ENCODE assay signal across 9 cellular contexts in the genomic region with DNA sequence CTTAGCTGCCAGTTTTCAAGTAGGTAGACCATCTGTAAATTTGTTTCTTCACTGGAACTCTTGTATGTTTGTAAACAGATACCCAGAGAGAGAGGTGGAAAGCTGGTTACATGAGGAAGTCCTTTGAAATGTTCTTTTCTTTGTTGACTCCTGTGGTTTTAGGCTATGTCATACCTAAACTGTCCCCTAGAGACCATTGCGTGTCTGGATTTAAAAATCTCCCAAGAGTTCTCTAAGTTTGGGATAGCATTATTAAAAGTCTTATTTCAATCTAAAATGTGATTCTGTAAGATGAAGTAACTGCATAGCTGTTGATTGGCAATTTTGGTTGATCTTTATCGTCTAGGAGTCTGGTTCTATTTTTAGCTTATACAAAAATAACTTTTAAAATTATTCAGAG.
DNase-seq lines count a peak whose midpoint lies in the region; ATAC-seq and TF ChIP-seq lines count a peak whose summit lies in the region.
"Had no signal": no experiment of that assay in that cellular context is flagged by ENCODE, and none has a peak within 500 bp of the region (broad histone marks: within the 10 kb centered on the region; RNA-seq: fewer than 3 reads in every experiment).

No MANE protein-coding gene starts in this region.

- no peaks in the 10 kb centered on the region for H3K9me2 ChIP-seq in PC-9 (ENCODE audit: insufficient read depth)

- TF ChIP-seq CTCF in PC-9 (conservative IDR thresholded peaks at IDR 0.05): peak; percentile 29; the same call in 1 of the 2 replicates

- no TSS peak for BruUV-seq in PC-9 (replicated peaks; lab: Mats Ljungman, UMichigan)

- DNase-seq in CD1c-positive myeloid dendritic cell (ENCODE audit: extremely low spot score): peak; percentile 56
- no peak for DNase-seq in PC-9
- DNase-seq in kidney tubule cell (ENCODE audit: low spot score): peak; percentile 34
- no peak for DNase-seq in nucleus accumbens (lab: John Stamatoyannopoulos, UW)
- no peak for DNase-seq in stimulated activated CD4-positive, alpha-beta T cell treated with anti-CD3 and anti-CD28 coated beads, Interleukin-4, amount 100 ng/mL, for 4 hours
- DNase-seq: NCI-H748 treated with DMSO at 0.1 percent for 48 hours had no signal

- peaks cover 77% of the 10 kb centered on the region for H3F3A ChIP-seq in PC-9 (ENCODE audit: insufficient read depth, low read depth)

- no peaks in the 10 kb centered on the region for H4K20me1 ChIP-seq in PC-9 (ENCODE audit: insufficient read depth)

- no peaks in the 10 kb centered on the region for H3K27me3 ChIP-seq in PC-9 (ENCODE audit: insufficient read depth, low read depth)

- H2AFZ ChIP-seq in PC-9: no peak overlapping the region

- H3K36me3 ChIP-seq in PC-9 (ENCODE audit: low read depth): peaks cover 76% of the 10 kb centered on the region

- CTCF ChIA-PET in PC-9 (lab: Charles Lee): interaction anchor here (0.6 to 0.9 kb wide), 2 partner anchors 11 to 156 kb away, joined by 3 read pairs; no protein-coding TSS in a partner anchor

- peak; percentile 40 for ATAC-seq in GM21447 (IDR thresholded peaks at IDR 0.05; ENCODE audit: unreplicated experiment)
- no peak for ATAC-seq in HG03460 (IDR thresholded peaks at IDR 0.05; ENCODE audit: unreplicated experiment)
- no peak for ATAC-seq in GM19351 (IDR thresholded peaks at IDR 0.05; ENCODE audit: unreplicated experiment)

- H3K4me2 ChIP-seq in PC-9: no peak overlapping the region

- H3K27ac ChIP-seq in PC-9: peak overlapping the region; percentile 4; the same call in 1 of the 2 replicates

- H3K79me2 ChIP-seq in PC-9 (ENCODE audit: low read depth): peaks cover 53% of the 10 kb centered on the region

- POLR2A ChIA-PET in PC-9 (lab: Charles Lee; ENCODE audit: unreplicated experiment): interaction anchor here (0.6 kb wide), 1 partner anchor 146 kb away, joined by 3 read pairs; no protein-coding TSS in a partner anchor

- intact Hi-C loops in PC-9 (cut with micrococcal nuclease; ENCODE audit: unreplicated experiment): no loop called here

- no peaks in the 10 kb centered on the region for H3K9me3 ChIP-seq in PC-9 (ENCODE audit: insufficient read depth, low read depth)

- H3K4me3 ChIP-seq in PC-9: no peak overlapping the region

- H3K4me1 ChIP-seq in PC-9 (replicated peaks; ENCODE audit: insufficient read depth): peaks cover 47% of the 10 kb centered on the region

Comparison
In these comparisons a context has a peak if more than half of its experiments do, and no peak if none do; other contexts are left out.
1. DNase-seq: peak in CD1c-positive myeloid dendritic cell (single experiment) and kidney tubule cell (single experiment); none in PC-9 (0 of 2), nucleus accumbens (0 of 56) and stimulated activated CD4-positive, alpha-beta T cell treated with anti-CD3 and anti-CD28 coated beads, Interleukin-4, amount 100 ng/mL, for 4 hours (0 of 2).